ENCODE assay signal across 8 cellular contexts in the genomic region with DNA sequence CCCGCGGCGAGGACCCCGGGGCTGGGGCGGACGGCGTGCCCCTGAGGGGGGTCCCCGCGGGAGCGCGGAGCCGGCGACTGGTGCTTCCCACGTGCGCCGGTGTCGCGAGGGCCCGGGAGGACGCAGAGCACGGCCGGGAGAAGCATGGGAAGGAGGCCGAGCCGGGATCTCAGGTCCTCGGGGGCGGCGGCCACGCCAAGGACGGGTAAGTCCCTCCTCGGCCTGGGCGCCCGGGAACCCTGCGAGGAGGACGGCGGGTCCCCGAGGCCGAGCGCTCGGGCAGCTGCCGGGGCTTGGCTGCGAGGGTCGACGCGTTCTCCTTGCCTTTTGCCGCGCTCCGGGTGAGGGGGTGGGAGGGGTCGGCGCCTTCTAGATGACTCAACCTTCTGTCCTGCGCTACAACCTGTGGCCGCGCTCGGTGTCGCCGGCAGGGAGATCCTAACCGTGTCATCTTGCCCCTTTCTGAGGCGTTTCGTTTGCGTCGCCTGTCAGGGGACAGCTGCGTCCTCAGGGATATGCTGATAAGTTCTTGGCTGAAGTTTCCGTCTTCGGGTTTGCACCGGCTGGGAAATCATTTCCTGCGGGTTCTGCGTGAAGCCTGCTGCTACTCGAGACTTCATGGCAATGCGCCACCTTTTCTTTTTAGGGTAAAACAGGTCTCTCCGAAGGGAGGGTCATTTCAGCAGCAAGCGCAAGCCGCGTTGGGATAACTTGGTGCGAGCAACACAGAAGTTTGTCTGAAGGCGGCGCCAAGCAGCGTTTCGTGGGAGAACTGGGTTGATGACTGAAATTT. TPM values are rescaled to one million over a fixed set of nuclear protein-coding genes. Genes with fewer than 3 reads are reported as not detected.
A peak's percentile ranks its signal among the peaks of the same experiment; 100 is the strongest.
DNase-seq lines count a peak whose midpoint lies in the region; ATAC-seq and TF ChIP-seq lines count a peak whose summit lies in the region.

No MANE protein-coding gene starts in this region.

- H3K36me3 Mint-ChIP-seq in CD4-positive, CD25-positive, alpha-beta regulatory T cell: peaks cover 3% of the 10 kb centered on the region

- peaks cover 8% of the 10 kb centered on the region for H3K79me1 ChIP-seq in trophoblast cell (ENCODE audit: low read length)

- H4K12ac ChIP-seq in trophoblast cell (ENCODE audit: low read depth, low read length): peak overlapping the region; percentile 57

- in situ Hi-C loops in transverse colon (cut with MboI; ENCODE audit: low pct_ligation_motif_present in 1 of 4, low pct_unique_long_range_greater_than_20kb in 1 of 4, low sequenced_read_pairs in 3 of 4): no loop called here

- peaks cover 8% of the 10 kb centered on the region for H3K79me2 ChIP-seq in trophoblast cell (ENCODE audit: control insufficient read depth, insufficient read depth, low read length, poor library complexity)

- H3K18ac ChIP-seq in trophoblast cell (ENCODE audit: low read length): peak overlapping the region; percentile 67

- peak overlapping the region; percentile 58 for H2BK5ac ChIP-seq in trophoblast cell (ENCODE audit: low read depth, low read length, poor library complexity)

- H3K4me1 Mint-ChIP-seq in CD4-positive, CD25-positive, alpha-beta regulatory T cell: peaks cover 27 to 49% (median 34%) of the 10 kb centered on the region in 4 donors

- no peak overlapping the region for H2BK12ac ChIP-seq in trophoblast cell (ENCODE audit: low read length)

- H3K4me3 Mint-ChIP-seq in CD4-positive, CD25-positive, alpha-beta regulatory T cell: peak overlapping the region; percentile 96 to 99 (median 96)

- TF ChIP-seq CTCF in transverse colon (IDR thresholded peaks at IDR 0.05): peak; percentile 29 to 44 (median 35)

- peak; percentile 60 to 71 for ATAC-seq in CD4-positive, CD25-positive, alpha-beta regulatory T cell (ENCODE audit: low read depth in 2 of 2)
- ATAC-seq in HG03442 (IDR thresholded peaks at IDR 0.05; ENCODE audit: unreplicated experiment) (peak; percentile 51), Right ventricle myocardium superior (ENCODE audit: poor library complexity) (peak; percentile 63)

- H3K4ac ChIP-seq in trophoblast cell (ENCODE audit: low read depth, low read length): peak overlapping the region; percentile 35

- no peaks in the 10 kb centered on the region for H3K9me3 ChIP-seq in CD4-positive, CD25-positive, alpha-beta regulatory T cell (ENCODE audit: control insufficient read depth in 2 of 2, low read length in 2 of 2)
- peaks cover 3% of the 10 kb centered on the region; the same call in 1 of the 2 replicates for H3K9me3 ChIP-seq in SJSA1 (replicated peaks)
- no peaks in the 10 kb centered on the region for H3K9me3 ChIP-seq in trophoblast cell (ENCODE audit: insufficient read depth, low read depth, low read length)
- H3K9me3 ChIP-seq in transverse colon: no peaks in the 10 kb centered on the region

- H3K23ac ChIP-seq in trophoblast cell (ENCODE audit: low read length): no peak overlapping the region

- peaks cover 19% of the 10 kb centered on the region for H3K4me1 ChIP-seq in CD4-positive, CD25-positive, alpha-beta regulatory T cell (ENCODE audit: control insufficient read depth, insufficient read depth, low read length, poor library complexity, severe bottlenecking)
- H3K4me1 ChIP-seq in SJSA1 (replicated peaks): peaks cover 12% of the 10 kb centered on the region
- H3K4me1 ChIP-seq in trophoblast cell (ENCODE audit: control insufficient read depth in 1 of 2, insufficient read depth in 2 of 2, low read length in 2 of 2): no peaks in the 10 kb centered on the region
- peaks cover 3 to 27% (median 11%) of the 10 kb centered on the region in 4 donors for H3K4me1 ChIP-seq in transverse colon

- TF ChIP-seq EP300 in transverse colon (IDR thresholded peaks at IDR 0.05; ENCODE audit: low read depth): no peak

- H3K27ac ChIP-seq in CD4-positive, CD25-positive, alpha-beta regulatory T cell (ENCODE audit: insufficient read depth, low read length, poor library complexity, severe bottlenecking): peak overlapping the region; percentile 96
- peak overlapping the region; percentile 69 for H3K27ac ChIP-seq in SJSA1
- peak overlapping the region; percentile 81 for H3K27ac ChIP-seq in trophoblast cell (ENCODE audit: low read depth, low read length)
- peak overlapping the region; percentile 93 to 96 (median 94) for H3K27ac ChIP-seq in transverse colon

- H4K8ac ChIP-seq in trophoblast cell (ENCODE audit: low read depth, low read length): peak overlapping the region; percentile 82

- H4K91ac ChIP-seq in trophoblast cell (ENCODE audit: low read depth, low read length): peak overlapping the region; percentile 75

- no CpG with 5 or more reads among the region's 77 CpGs for WGBS in trophoblast cell (ENCODE audit: extremely low coverage, insufficient coverage, insufficient read length)
- 0 to 1% methylated on average over 22 to 51 of the region's 77 CpGs for WGBS in transverse colon (ENCODE audit: low coverage in 1 of 2), 2 donors

- TF ChIP-seq POLR2A in transverse colon (IDR thresholded peaks at IDR 0.05): no peak

- H3K9me3 Mint-ChIP-seq in CD4-positive, CD25-positive, alpha-beta regulatory T cell: no peaks in the 10 kb centered on the region

- peak overlapping the region; percentile 93 to 99 (median 94) for H3K27ac Mint-ChIP-seq in CD4-positive, CD25-positive, alpha-beta regulatory T cell

- peak overlapping the region; percentile 95 for H3K9ac ChIP-seq in trophoblast cell (ENCODE audit: low read length)

- peak overlapping the region; percentile 85 for H3K4me3 ChIP-seq in CD4-positive, CD25-positive, alpha-beta regulatory T cell (ENCODE audit: low read depth, low read length)
- H3K4me3 ChIP-seq in SJSA1 (peak overlapping the region; percentile 92), trophoblast cell (ENCODE audit: low read depth, low read length) (peak overlapping the region; percentile 97), transverse colon (peak overlapping the region; percentile 84 to 99 (median 92))

- peak overlapping the region; percentile 77 for H2AFZ ChIP-seq in trophoblast cell (ENCODE audit: insufficient read depth, low read length, poor library complexity)

- peak; percentile 60 to 75 (median 73) for DNase-seq in CD4-positive, CD25-positive, alpha-beta regulatory T cell
- DNase-seq in GM19238 (ENCODE audit: insufficient read length, low spot score): peak; percentile 32
- DNase-seq in SJSA1 (ENCODE audit: low read depth in 1 of 2, low spot score in 2 of 2): peak; percentile 69 to 71
- DNase-seq in activated naive CD4-positive, alpha-beta T cell treated with anti-CD3 and anti-CD28 coated beads, Interleukin-2, amount 50 U/mL, for 16 hours: peak; percentile 74
- peak; percentile 80 for DNase-seq in Right ventricle myocardium superior
- peak; percentile 77 to 78 for DNase-seq in trophoblast cell
- peak; percentile 75 for DNase-seq in transverse colon

- intact Hi-C loops in Right ventricle myocardium superior (cut with DNase I) (loop anchor here (10.0 kb wide), 1 partner anchor 190 kb away; no protein-coding TSS in a partner anchor), transverse colon (cut with DNase I; ENCODE audit: low total_unique reads) (no loop called here)

- peak overlapping the region; percentile 38 for H2AK5ac ChIP-seq in trophoblast cell (ENCODE audit: low read length)

- H3K27me3 ChIP-seq in CD4-positive, CD25-positive, alpha-beta regulatory T cell (ENCODE audit: control insufficient read depth, insufficient read depth, low read length): peaks cover 2% of the 10 kb centered on the region
- H3K27me3 ChIP-seq in SJSA1 (replicated peaks): no peaks in the 10 kb centered on the region
- no peaks in the 10 kb centered on the region for H3K27me3 ChIP-seq in trophoblast cell (ENCODE audit: insufficient read depth, low read length)
- no peaks in the 10 kb centered on the region for H3K27me3 ChIP-seq in transverse colon

- peak overlapping the region; percentile 85 for H2BK120ac ChIP-seq in trophoblast cell (ENCODE audit: insufficient read depth, low read length, poor library complexity)

- H3K14ac ChIP-seq in trophoblast cell (ENCODE audit: low read length): peak overlapping the region; percentile 82

- no peaks in the 10 kb centered on the region for H3K36me3 ChIP-seq in CD4-positive, CD25-positive, alpha-beta regulatory T cell (ENCODE audit: control insufficient read depth, insufficient read depth, low read length)
- H3K36me3 ChIP-seq in SJSA1: peaks cover 7% of the 10 kb centered on the region
- no peaks in the 10 kb centered on the region for H3K36me3 ChIP-seq in trophoblast cell (ENCODE audit: control insufficient read depth in 1 of 2, insufficient read depth in 2 of 2, low read length in 2 of 2)
- no peaks in the 10 kb centered on the region for H3K36me3 ChIP-seq in transverse colon

- peak overlapping the region; percentile 98 for H3K4me2 ChIP-seq in trophoblast cell (ENCODE audit: low read length)

- peaks cover 5% of the 10 kb centered on the region for H3K27me3 Mint-ChIP-seq in CD4-positive, CD25-positive, alpha-beta regulatory T cell

RNA-seq across cellular contexts. Expression of a gene that starts 0.5 kb away (rescaled TPM):
- total RNA-seq in CD4-positive, CD25-positive, alpha-beta regulatory T cell: 75.9 TPM
- 10 to 100 TPM in 2 of 4 donors, 1 to 10 TPM in 2; 6.7 to 13.6 (median 10.2) TPM for polyA plus RNA-seq in CD4-positive, CD25-positive, alpha-beta regulatory T cell
- total RNA-seq in SJSA1 (2014; rRNA removed; shearing (Covaris generic)): 29.3 and 55.3 TPM in 2 replicates
- total RNA-seq in Right ventricle myocardium superior: 35.8 TPM
- polyA plus RNA-seq in trophoblast cell (2013): 28.3 and 29.3 TPM in 2 replicates
- 100 to 1,000 TPM in 1 of 4 donors, 10 to 100 TPM in 3; 55.0 to 106 (median 75.9) TPM for total RNA-seq in transverse colon

RNA-seq across cellular contexts. Expression of a gene that starts 18.8 kb away (rescaled TPM):
- 2.9 TPM for total RNA-seq in CD4-positive, CD25-positive, alpha-beta regulatory T cell
- 10 to 100 TPM in 3 of 4 donors, 1 to 10 TPM in 1; 4.4 to 16.0 (median 14.2) TPM for polyA plus RNA-seq in CD4-positive, CD25-positive, alpha-beta regulatory T cell
- 4.2 and 6.8 TPM in 2 replicates for total RNA-seq in SJSA1 (2014; rRNA removed; shearing (Covaris generic))
- total RNA-seq in Right ventricle myocardium superior (15.2 TPM), transverse colon (10 to 100 TPM; 14.5 to 73.3 (median 61.0) TPM)
- 3.3 and 3.7 TPM in 2 replicates for polyA plus RNA-seq in trophoblast cell (2013)

Comparison
In these comparisons a context has a peak if more than half of its experiments do, and no peak if none do; other contexts are left out.
1. Peak in every context shown above with its lines: DNase-seq, ATAC-seq, H3K4me3 ChIP-seq and H3K27ac ChIP-seq.